In the genomic region with DNA sequence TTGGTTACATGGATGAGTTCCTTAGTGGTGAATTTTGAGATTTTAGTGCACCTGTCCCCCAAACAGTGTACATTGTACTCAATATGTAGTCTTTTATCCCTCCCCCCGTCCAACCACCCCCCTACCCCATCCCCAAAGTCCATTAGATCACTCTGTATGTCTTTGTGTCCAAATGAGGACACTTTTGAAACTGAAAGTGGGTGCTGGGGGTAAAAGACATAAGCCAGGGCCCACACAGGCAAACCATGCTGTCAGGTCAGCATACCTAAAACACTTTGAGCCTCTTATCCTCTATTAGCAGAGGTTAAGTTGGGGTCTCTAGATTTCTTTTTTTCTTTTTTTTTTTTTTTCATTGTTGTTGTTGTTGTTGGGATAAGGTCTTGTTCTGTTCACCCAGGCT, we compare ENCODE assay signal across 31 cellular contexts. TPM values are rescaled to one million over a fixed set of nuclear protein-coding genes. Genes with fewer than 3 reads are reported as not detected.
DNase-seq lines count a peak whose midpoint lies in the region; ATAC-seq and TF ChIP-seq lines count a peak whose summit lies in the region.
"Had no signal": no experiment of that assay in that cellular context is flagged by ENCODE, and none has a peak within 500 bp of the region (broad histone marks: within the 10 kb centered on the region; RNA-seq: fewer than 3 reads in every experiment).

No MANE protein-coding gene starts in this region.

- no TSS peak for BruUV-seq in IMR-90 (replicated peaks; lab: Mats Ljungman, UMichigan)

- in situ Hi-C loops in IMR-90 (cut with MboI; ENCODE audit: low sequenced_read_pairs), result no loop called here

- POLR2A ChIA-PET in IMR-90 (lab: Charles Lee; ENCODE audit: unreplicated experiment), result no interaction called here
- POLR2A ChIA-PET in activated CD4-positive, alpha-beta memory T cell treated with anti-CD3 and anti-CD28 coated beads for 36 hours (lab: Charles Lee), result no interaction called here

- H4K91ac ChIP-seq in IMR-90 (ENCODE audit: insufficient read depth, low read depth, low read length) (no peak overlapping the region), trophoblast cell (ENCODE audit: low read depth, low read length) (no peak overlapping the region)

- H3K4me1 ChIP-seq in IMR-90 (ENCODE audit: control insufficient read depth, insufficient read depth, low read length), result peaks cover 3% of the 10 kb centered on the region; the same call in 1 of the 2 replicates
- H3K4me1 ChIP-seq in stomach, result no peaks in the 10 kb centered on the region
- no peaks in the 10 kb centered on the region for H3K4me1 ChIP-seq in trophoblast cell (ENCODE audit: control insufficient read depth in 1 of 2, insufficient read depth in 2 of 2, low read length in 2 of 2)
- H3K4me1 ChIP-seq: BE2C, right lobe of liver had no signal

- no peak overlapping the region for H2BK12ac ChIP-seq in trophoblast cell (ENCODE audit: low read length)

- no peak overlapping the region for H3K27ac Mint-ChIP-seq in activated CD4-positive, alpha-beta memory T cell treated with anti-CD3 and anti-CD28 coated beads for 36 hours
- H3K27ac Mint-ChIP-seq: brain; stimulated activated effector memory CD8-positive, alpha-beta T cell treated with anti-CD3 and anti-CD28 coated beads, Interleukin-12 subunit alpha, Interleukin-12 subunit beta, amount 100 ng/mL, for 72 hours had no signal

- no peak for TF ChIP-seq EP300 in stomach (IDR thresholded peaks at IDR 0.05)

- TF ChIP-seq RAD21 in IMR-90 (IDR thresholded peaks at IDR 0.05; ENCODE audit: low read length), result no peak

- H3K27me3 ChIP-seq in IMR-90 (ENCODE audit: control insufficient read depth, insufficient read depth, low read length), result no peaks in the 10 kb centered on the region
- H3K27me3 ChIP-seq in stomach, result no peaks in the 10 kb centered on the region
- no peaks in the 10 kb centered on the region for H3K27me3 ChIP-seq in trophoblast cell (ENCODE audit: insufficient read depth, low read length)
- H3K27me3 ChIP-seq: BE2C, right lobe of liver had no signal

- no peaks in the 10 kb centered on the region for H3K27me3 Mint-ChIP-seq in activated CD4-positive, alpha-beta memory T cell treated with anti-CD3 and anti-CD28 coated beads for 36 hours
- H3K27me3 Mint-ChIP-seq: brain had no signal

- no peak overlapping the region for H3K9ac ChIP-seq in IMR-90 (ENCODE audit: low read depth, low read length)
- H3K9ac ChIP-seq in trophoblast cell (ENCODE audit: low read length), result no peak overlapping the region

- no CpG with 5 or more reads among the region's 1 CpG for WGBS in IMR-90 (ENCODE audit: extremely low coverage in 2 of 2, insufficient read length in 1 of 2), 2 experiments
- WGBS in stomach, 5 donors, result 21 to 50% (median 29%) methylated on average over 1 of the region's 1 CpG
- no CpG with 5 or more reads among the region's 1 CpG for WGBS in trophoblast cell (ENCODE audit: extremely low coverage, insufficient coverage, insufficient read length)

- dilution Hi-C loops in IMR-90 (cut with HindIII; ENCODE audit: low sequenced_read_pairs, unreplicated experiment), result loop anchor here (25.0 kb wide), 1 partner anchor 416 kb away; a partner anchor contains a TSS

- H3K56ac ChIP-seq in IMR-90 (ENCODE audit: extremely low read depth, insufficient read depth, low read length), result no peak overlapping the region

- no peak overlapping the region for H3K4me3 ChIP-seq in IMR-90 (ENCODE audit: insufficient read depth, low read depth, low read length)
- H3K4me3 ChIP-seq in stomach, result no peak overlapping the region
- no peak overlapping the region for H3K4me3 ChIP-seq in trophoblast cell (ENCODE audit: low read depth, low read length)
- H3K4me3 ChIP-seq: PC-9, right lobe of liver had no signal

- H3K79me1 ChIP-seq in IMR-90 (ENCODE audit: low read depth in 1 of 2, low read length in 2 of 2) (no peaks in the 10 kb centered on the region), trophoblast cell (ENCODE audit: low read length) (no peaks in the 10 kb centered on the region)

- TF ChIP-seq CTCF in IMR-90 (conservative IDR thresholded peaks at IDR 0.05; ENCODE audit: low read depth, low read length) (no peak), stomach (IDR thresholded peaks at IDR 0.05) (no peak)

- no peaks in the 10 kb centered on the region for H3K79me2 ChIP-seq in trophoblast cell (ENCODE audit: control insufficient read depth, insufficient read depth, low read length, poor library complexity)

- H3K9me3 ChIP-seq in IMR-90 (ENCODE audit: control insufficient read depth, insufficient read depth, low read length) (no peaks in the 10 kb centered on the region), stomach (no peaks in the 10 kb centered on the region), trophoblast cell (ENCODE audit: insufficient read depth, low read depth, low read length) (no peaks in the 10 kb centered on the region)
- H3K9me3 ChIP-seq: BE2C, right lobe of liver had no signal

- no peak for TF ChIP-seq POLR2A in IMR-90 (IDR thresholded peaks at IDR 0.05; ENCODE audit: low read depth, low read length)
- no peak for TF ChIP-seq POLR2A in stomach (IDR thresholded peaks at IDR 0.05)

- intact Hi-C loops in IMR-90 (cut with micrococcal nuclease) (loop anchor here (5.0 to 10.0 kb wide), 2 partner anchors 171 to 339 kb away; no protein-coding TSS in a partner anchor), stomach (cut with DNase I; ENCODE audit: low total_unique reads) (loop anchor here (10.0 kb wide), 1 partner anchor 69 kb away; no protein-coding TSS in a partner anchor)
- intact Hi-C loops in activated CD4-positive, alpha-beta memory T cell treated with anti-CD3 and anti-CD28 coated beads for 36 hours (cut with micrococcal nuclease), result no loop called here

- CTCF ChIA-PET in IMR-90 (lab: Yijun Ruan, JAX), result interaction anchor here (0.7 kb wide), 1 partner anchor 133 kb away, joined by 3 read pairs; no protein-coding TSS in a partner anchor
- CTCF ChIA-PET in activated CD4-positive, alpha-beta memory T cell treated with anti-CD3 and anti-CD28 coated beads for 36 hours (lab: Charles Lee), result no interaction called here

- H3K9me3 Mint-ChIP-seq in activated CD4-positive, alpha-beta memory T cell treated with anti-CD3 and anti-CD28 coated beads for 36 hours, result no peaks in the 10 kb centered on the region
- H3K9me3 Mint-ChIP-seq: brain; stimulated activated effector memory CD8-positive, alpha-beta T cell treated with anti-CD3 and anti-CD28 coated beads, Interleukin-12 subunit alpha, Interleukin-12 subunit beta, amount 100 ng/mL, for 72 hours had no signal

- no peak overlapping the region for H4K5ac ChIP-seq in IMR-90 (ENCODE audit: low read depth, low read length)

- no peak overlapping the region for H3K14ac ChIP-seq in IMR-90 (replicated peaks; ENCODE audit: low read depth, low read length)
- no peak overlapping the region for H3K14ac ChIP-seq in trophoblast cell (ENCODE audit: low read length)

- no peaks in the 10 kb centered on the region for H3K36me3 Mint-ChIP-seq in activated CD4-positive, alpha-beta memory T cell treated with anti-CD3 and anti-CD28 coated beads for 36 hours
- H3K36me3 Mint-ChIP-seq: brain; stimulated activated effector memory CD8-positive, alpha-beta T cell treated with anti-CD3 and anti-CD28 coated beads, Interleukin-12 subunit alpha, Interleukin-12 subunit beta, amount 100 ng/mL, for 72 hours had no signal

- no peaks in the 10 kb centered on the region for H3K36me3 ChIP-seq in IMR-90 (ENCODE audit: control insufficient read depth, insufficient read depth, low read length)
- H3K36me3 ChIP-seq in stomach, result no peaks in the 10 kb centered on the region
- H3K36me3 ChIP-seq in trophoblast cell (ENCODE audit: control insufficient read depth in 1 of 2, insufficient read depth in 2 of 2, low read length in 2 of 2), result no peaks in the 10 kb centered on the region
- H3K36me3 ChIP-seq: BE2C, right lobe of liver had no signal

- ATAC-seq in GM18502 (IDR thresholded peaks at IDR 0.05; ENCODE audit: poor library complexity, unreplicated experiment) (peak; percentile 48), IMR-90 (ENCODE audit: low read depth) (no peak)
- ATAC-seq: stimulated activated effector memory CD8-positive, alpha-beta T cell treated with anti-CD3 and anti-CD28 coated beads, Interleukin-12 subunit alpha, Interleukin-12 subunit beta, amount 100 ng/mL, for 72 hours had no signal

- H2AK5ac ChIP-seq in IMR-90 (ENCODE audit: low read depth, low read length), result 0 out of 2 replicates have a peak overlapping the region, but pooled peaks have one; percentile 39
- no peak overlapping the region for H2AK5ac ChIP-seq in trophoblast cell (ENCODE audit: low read length)

- H4K8ac ChIP-seq in IMR-90 (ENCODE audit: low read depth in 2 of 2, low read length in 2 of 2), result no peak overlapping the region
- no peak overlapping the region for H4K8ac ChIP-seq in trophoblast cell (ENCODE audit: low read depth, low read length)

- H3K4me2 ChIP-seq in IMR-90 (ENCODE audit: low read depth, low read length), result no peak overlapping the region
- no peak overlapping the region for H3K4me2 ChIP-seq in trophoblast cell (ENCODE audit: low read length)
- H3K4me2 ChIP-seq: PC-9 had no signal

- no peak overlapping the region for H3K18ac ChIP-seq in IMR-90 (ENCODE audit: low read depth, low read length)
- H3K18ac ChIP-seq in trophoblast cell (ENCODE audit: low read length), result no peak overlapping the region

- H2BK20ac ChIP-seq in IMR-90 (ENCODE audit: low read depth, low read length), result peak overlapping the region; percentile 33; the same call in 1 of the 2 replicates

- H3K27ac ChIP-seq in IMR-90 (ENCODE audit: insufficient read depth, low read length) (no peak overlapping the region), cingulate gyrus (ENCODE audit: low read depth, low read length) (peak overlapping the region; percentile 1), stomach (peak overlapping the region in 3 of 5 donors; percentile 11 to 52 (median 28)), trophoblast cell (ENCODE audit: low read depth, low read length) (no peak overlapping the region)
- H3K27ac ChIP-seq: epithelial cell of prostate, HL-60, PC-9, right lobe of liver had no signal

- H3K23ac ChIP-seq in IMR-90 (ENCODE audit: low read depth, low read length), result no peak overlapping the region
- H3K23ac ChIP-seq in trophoblast cell (ENCODE audit: low read length), result no peak overlapping the region

- DNase-seq in IMR-90 (no peak), stomach (no peak), CD1c-positive myeloid dendritic cell (ENCODE audit: extremely low spot score) (no peak), GM19238 (ENCODE audit: insufficient read length, low spot score) (no peak), trophoblast cell (no peak)
- no peak for DNase-seq in activated CD4-positive, alpha-beta memory T cell treated with anti-CD3 and anti-CD28 coated beads for 36 hours
- DNase-seq: activated CD4-positive, alpha-beta T cell treated with anti-CD3 and anti-CD28 coated beads for 48 hours; activated T-cell treated with anti-CD3 and anti-CD28 coated beads, Interleukin-2, amount 50 U/mL, for 48 hours; BE2C; DMS79; effector CD8-positive, alpha-beta T cell; GF-D8; head of caudate nucleus; Karpas-422; kidney; NCI-H1092; NCI-H187 treated with DMSO at 0.1 percent for 48 hours; NCI-H2171 treated with DMSO at 0.1 percent for 48 hours; NCI-H524 treated with DMSO at 0.1 percent for 48 hours; NK-92 treated with Interleukin-12 subunit alpha and Interleukin-12 subunit beta, amount 100 ng/mL, for 24 hours; PC-9; posterior cingulate gyrus; right lobe of liver; stimulated activated CD4-positive, alpha-beta T cell treated with anti-CD3 and anti-CD28 coated beads, Interleukin-12 subunit alpha, Interleukin-12 subunit beta, amount 100 ng/mL, for 4 hours; stimulated activated CD4-positive, alpha-beta T cell treated with anti-CD3 and anti-CD28 coated beads, Interleukin-4, amount 100 ng/mL, for 24 hours had no signal

- H4K12ac ChIP-seq in trophoblast cell (ENCODE audit: low read depth, low read length), result no peak overlapping the region

- H3K4ac ChIP-seq in IMR-90 (ENCODE audit: low read depth, low read length) (no peak overlapping the region), trophoblast cell (ENCODE audit: low read depth, low read length) (no peak overlapping the region)

- H2AK9ac ChIP-seq in IMR-90 (replicated peaks; ENCODE audit: low read depth, low read length, poor library complexity), result no peak overlapping the region

- H3K4me1 Mint-ChIP-seq in activated CD4-positive, alpha-beta memory T cell treated with anti-CD3 and anti-CD28 coated beads for 36 hours (ENCODE audit: low read depth), result no peaks in the 10 kb centered on the region
- H3K4me1 Mint-ChIP-seq: stimulated activated effector memory CD8-positive, alpha-beta T cell treated with anti-CD3 and anti-CD28 coated beads, Interleukin-12 subunit alpha, Interleukin-12 subunit beta, amount 100 ng/mL, for 72 hours had no signal

- no peaks in the 10 kb centered on the region for H4K20me1 ChIP-seq in IMR-90 (ENCODE audit: insufficient read depth, low read length)

- H2AFZ ChIP-seq in IMR-90 (replicated peaks; ENCODE audit: low read length, poor library complexity), result no peak overlapping the region
- H2AFZ ChIP-seq in trophoblast cell (ENCODE audit: insufficient read depth, low read length, poor library complexity), result no peak overlapping the region
- H2AFZ ChIP-seq: PC-9 had no signal

- H3K9me1 ChIP-seq in IMR-90 (ENCODE audit: insufficient read depth, low read length), result 0 out of 2 replicates have a peak, but pooled peaks cover 3% of the 10 kb centered on the region

- no peak overlapping the region for H3K4me3 Mint-ChIP-seq in activated CD4-positive, alpha-beta memory T cell treated with anti-CD3 and anti-CD28 coated beads for 36 hours
- H3K4me3 Mint-ChIP-seq: brain; stimulated activated effector memory CD8-positive, alpha-beta T cell treated with anti-CD3 and anti-CD28 coated beads, Interleukin-12 subunit alpha, Interleukin-12 subunit beta, amount 100 ng/mL, for 72 hours had no signal

- H2BK120ac ChIP-seq in IMR-90 (ENCODE audit: low read depth, low read length) (no peak overlapping the region), trophoblast cell (ENCODE audit: insufficient read depth, low read length, poor library complexity) (no peak overlapping the region)

- H2BK15ac ChIP-seq in IMR-90 (ENCODE audit: low read depth, low read length), result no peak overlapping the region

- no peak overlapping the region for H2BK5ac ChIP-seq in IMR-90 (ENCODE audit: low read depth, low read length, poor library complexity, severe bottlenecking)
- H2BK5ac ChIP-seq in trophoblast cell (ENCODE audit: low read depth, low read length, poor library complexity), result no peak overlapping the region

RNA-seq across cellular contexts. Expression of a gene that starts 31.3 kb away (rescaled TPM):
- 5.6 and 6.1 TPM in 2 replicates for total RNA-seq in IMR-90 (2012; rRNA removed)
- polyA plus RNA-seq in IMR-90 (2012; rRNA removed), result 2.3 and 2.4 TPM in 2 replicates
- polyA plus RNA-seq in IMR-90 (2012; cell fraction: cytosol; rRNA removed), result 1.5 and 3.0 TPM in 2 replicates
- polyA plus RNA-seq in IMR-90 (2012; cell fraction: nucleus; rRNA removed; ENCODE audit: low replicate concordance), result 1.5 and 2.2 TPM in 2 replicates
- 10 to 100 TPM in 2 of 5 donors, 1 to 10 TPM in 3; 1.2 to 32.0 (median 8.8) TPM for total RNA-seq in stomach
- 1 to 10 TPM; 3.1 to 4.3 (median 3.7) TPM for polyA plus RNA-seq in stomach
- 1.6 and 1.8 TPM in 2 replicates for polyA plus RNA-seq in trophoblast cell (2013)
- total RNA-seq in activated CD4-positive, alpha-beta memory T cell treated with anti-CD3 and anti-CD28 coated beads for 36 hours, result 10 to 100 TPM; 12.4 to 14.1 TPM

Comparison
In these comparisons a context has a peak if more than half of its experiments do, and no peak if none do; other contexts are left out.
1. H3K27ac ChIP-seq: peak in cingulate gyrus (single experiment) and stomach (3 of 5); none in IMR-90 (single experiment) and trophoblast cell (single experiment).